Comparison of ENCODE assay signal across 1 cellular context in genomic region chr5:65808818-65809217, GRCh38.
TF ChIP-seq lines count a peak whose summit lies in the region.

No MANE protein-coding gene starts in this region.

TF ChIP-seq in HEK293, 187 proteins besides CTCF, POLR2A, EP300 and RAD21 (continued from another document):
- TF ChIP-seq ZNF704 (tag by site-specific recombination; IDR thresholded peaks at IDR 0.05) (no peak), ZNF571 (tag by site-specific recombination; IDR thresholded peaks at IDR 0.05) (no peak), ZNF335 (tag by site-specific recombination; conservative IDR thresholded peaks at IDR 0.05) (0 out of 2 replicates have a peak, but pooled peaks have one; percentile 23), ZBTB20 (tag by site-specific recombination; IDR thresholded peaks at IDR 0.05) (no peak), ZNF354C (tag by site-specific recombination; IDR thresholded peaks at IDR 0.05; ENCODE audit: borderline replicate concordance, low read depth) (no peak), ZSCAN5A (tag by site-specific recombination; IDR thresholded peaks at IDR 0.05) (no peak), ZNF184 (tag by site-specific recombination; IDR thresholded peaks at IDR 0.05) (no peak), ZNF324 (tag by site-specific recombination; IDR thresholded peaks at IDR 0.05) (no peak)
